1 cellular context compared by ENCODE assay signal in genomic region chr4:6327220-6327917, GRCh38.
TF ChIP-seq lines count a peak whose summit lies in the region.

No MANE protein-coding gene starts in this region.

TF ChIP-seq in HepG2, 621 proteins besides CTCF, POLR2A, EP300 and RAD21 (continued from another document and continues in another):
- TF ChIP-seq KIAA2018 (CRISPR knock-in tag; IDR thresholded peaks at IDR 0.05; ENCODE audit: borderline replicate concordance) (no peak), FOXP4 (CRISPR knock-in tag; IDR thresholded peaks at IDR 0.05) (no peak), ZNF34 (CRISPR knock-in tag; IDR thresholded peaks at IDR 0.05; ENCODE audit: borderline replicate concordance) (no peak), TEF (CRISPR knock-in tag; IDR thresholded peaks at IDR 0.05) (no peak), SRSF4 (IDR thresholded peaks at IDR 0.05; ENCODE audit: low read depth, low read length, poor library complexity, severe bottlenecking) (no peak), JUNB (CRISPR knock-in tag; IDR thresholded peaks at IDR 0.05; ENCODE audit: borderline replicate concordance) (no peak), ZNF337 (CRISPR knock-in tag; IDR thresholded peaks at IDR 0.05; ENCODE audit: borderline replicate concordance, low read depth) (no peak), ZNF891 (CRISPR knock-in tag; IDR thresholded peaks at IDR 0.05) (0 out of 2 replicates have a peak, but pooled peaks have one; percentile 23), GATAD2A (CRISPR knock-in tag; IDR thresholded peaks at IDR 0.05) (0 out of 2 replicates have a peak, but pooled peaks have one; percentile 22), TEAD3 (CRISPR knock-in tag; optimal IDR thresholded peaks at IDR 0.05; ENCODE audit: borderline replicate concordance) (peak; percentile 54), RXRB (CRISPR knock-in tag; IDR thresholded peaks at IDR 0.05; ENCODE audit: borderline replicate concordance) (peak; percentile 40; the same call in 1 of the 2 replicates), IRF2 (CRISPR knock-in tag; IDR thresholded peaks at IDR 0.05) (peak; percentile 70; the same call in 1 of the 2 replicates), NFIC (IDR thresholded peaks at IDR 0.05; ENCODE audit: low read length) (no peak), NFAT5 (CRISPR knock-in tag; IDR thresholded peaks at IDR 0.05) (0 out of 2 replicates have a peak, but pooled peaks have one; percentile 25), DPF2 (CRISPR knock-in tag; IDR thresholded peaks at IDR 0.05; ENCODE audit: borderline replicate concordance, low read depth) (no peak), ZKSCAN1 (IDR thresholded peaks at IDR 0.05; ENCODE audit: low read length) (no peak), ZNF326 (CRISPR knock-in tag; IDR thresholded peaks at IDR 0.05; ENCODE audit: borderline replicate concordance) (no peak), ELF1 (CRISPR knock-in tag; IDR thresholded peaks at IDR 0.05) (0 out of 2 replicates have a peak, but pooled peaks have one; percentile 17), MTERF4 (CRISPR knock-in tag; IDR thresholded peaks at IDR 0.05) (no peak), MIER3 (CRISPR knock-in tag; IDR thresholded peaks at IDR 0.05; ENCODE audit: borderline replicate concordance) (no peak), NFATC3 (CRISPR knock-in tag; IDR thresholded peaks at IDR 0.05) (no peak), ZNF777 (CRISPR knock-in tag; IDR thresholded peaks at IDR 0.05) (no peak; the same call in 1 of the 2 replicates), ISL2 (CRISPR knock-in tag; IDR thresholded peaks at IDR 0.05) (0 out of 2 replicates have a peak, but pooled peaks have one; percentile 28), PRDM15 (CRISPR knock-in tag; IDR thresholded peaks at IDR 0.05) (peak; percentile 75; the same call in 1 of the 2 replicates), ZSCAN29 (CRISPR knock-in tag; conservative IDR thresholded peaks at IDR 0.05) (no peak), ZMYM2 (CRISPR knock-in tag; IDR thresholded peaks at IDR 0.05) (no peak), RARA (CRISPR knock-in tag; IDR thresholded peaks at IDR 0.05) (no peak), RBFOX2 (IDR thresholded peaks at IDR 0.05; ENCODE audit: low read depth, low read length) (no peak), ZNF564 (CRISPR knock-in tag; IDR thresholded peaks at IDR 0.05) (no peak), ZFAT (CRISPR knock-in tag; conservative IDR thresholded peaks at IDR 0.05) (no peak), ATAD3A (CRISPR knock-in tag; IDR thresholded peaks at IDR 0.05) (no peak), ASH2L (IDR thresholded peaks at IDR 0.05; ENCODE audit: insufficient read length, low read depth, low read length) (no peak), HHEX (CRISPR knock-in tag; IDR thresholded peaks at IDR 0.05) (no peak), DDIT3 (CRISPR knock-in tag; IDR thresholded peaks at IDR 0.05) (no peak), ZNF773 (CRISPR knock-in tag; IDR thresholded peaks at IDR 0.05; ENCODE audit: borderline replicate concordance) (no peak), THAP7 (CRISPR knock-in tag; IDR thresholded peaks at IDR 0.05) (no peak), ZFP62 (CRISPR knock-in tag; IDR thresholded peaks at IDR 0.05) (no peak), PCBP1 (IDR thresholded peaks at IDR 0.05; ENCODE audit: borderline replicate concordance, low read depth, low read length) (no peak), ZNF660 (CRISPR knock-in tag; IDR thresholded peaks at IDR 0.05; ENCODE audit: borderline replicate concordance, low read depth) (no peak), NCOR1 (IDR thresholded peaks at IDR 0.05; ENCODE audit: borderline replicate concordance, low read length) (no peak), CHCHD3 (CRISPR knock-in tag; IDR thresholded peaks at IDR 0.05) (no peak)
